Comparison of ENCODE assay signal across 26 cellular contexts in the genomic region with DNA sequence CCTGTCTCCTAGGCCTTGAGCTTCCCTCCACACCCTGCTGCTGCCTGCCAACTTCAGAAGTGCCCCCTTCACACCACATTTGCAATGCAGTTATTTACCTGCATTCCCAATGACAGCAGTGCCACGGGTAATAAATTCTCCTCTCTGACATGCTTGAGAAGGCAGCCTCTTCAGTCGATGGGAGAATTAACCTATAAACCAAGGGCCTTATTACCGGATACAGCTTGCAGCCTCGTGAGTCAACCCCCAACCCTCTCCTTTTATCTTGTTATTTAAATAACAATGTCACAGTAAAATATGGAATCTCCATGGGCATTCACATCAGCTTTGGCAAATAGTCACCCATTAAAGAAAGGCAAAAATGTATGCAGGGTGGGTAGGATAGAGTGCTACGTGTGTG. TPM values are rescaled to one million over a fixed set of nuclear protein-coding genes. Genes with fewer than 3 reads are reported as not detected.
DNase-seq lines count a peak whose midpoint lies in the region; TF ChIP-seq lines count a peak whose summit lies in the region.
"Had no signal": no experiment of that assay in that cellular context is flagged by ENCODE, and none has a peak within 500 bp of the region (broad histone marks: within the 10 kb centered on the region; RNA-seq: fewer than 3 reads in every experiment).

No MANE protein-coding gene starts in this region.

- H3K4me3 ChIP-seq in ovary = no peak overlapping the region
- H3K4me3 ChIP-seq: body of pancreas, colonic mucosa, GM23248 had no signal

- no peaks in the 10 kb centered on the region for H3K9me3 ChIP-seq in ovary
- H3K9me3 ChIP-seq: body of pancreas, colonic mucosa had no signal

- H3K27ac ChIP-seq in ovary = no peak overlapping the region
- H3K27ac ChIP-seq: body of pancreas, C4-2B, colonic mucosa, GM23248 had no signal

- TF ChIP-seq CTCF in ovary (IDR thresholded peaks at IDR 0.05) = no peak
- TF ChIP-seq CTCF in GM10266 (IDR thresholded peaks at IDR 0.05; ENCODE audit: control insufficient read depth, insufficient read depth, low read depth, missing control alignments) = no peak

- TF ChIP-seq POLR2A in ovary (IDR thresholded peaks at IDR 0.05) = no peak

- H3K4me1 ChIP-seq in ovary (ENCODE audit: insufficient read depth) = no peaks in the 10 kb centered on the region
- H3K4me1 ChIP-seq: body of pancreas, colonic mucosa had no signal

- no peaks in the 10 kb centered on the region for H3K36me3 ChIP-seq in ovary
- H3K36me3 ChIP-seq: colonic mucosa had no signal

- peak; percentile 61 for DNase-seq in DMS53 (lab: John Stamatoyannopoulos, UW)
- peak; percentile 43 for DNase-seq in NCI-H1436 (lab: John Stamatoyannopoulos, UW)
- peak; percentile 55 to 74 for DNase-seq in NCI-H526 (lab: John Stamatoyannopoulos, UW)
- peak; percentile 84 for DNase-seq in kidney tubule cell (ENCODE audit: low spot score)
- DNase-seq in stimulated activated CD4-positive, alpha-beta T cell treated with anti-CD3 and anti-CD28 coated beads, Interleukin-12 subunit alpha, Interleukin-12 subunit beta, amount 100 ng/mL, for 4 hours = no peak
- no peak for DNase-seq in ovary
- DNase-seq in GM10266 (ENCODE audit: extremely low spot score) = no peak
- DNase-seq in GM19240 (ENCODE audit: insufficient read length, low spot score) = no peak
- DNase-seq: activated CD8-positive, alpha-beta T cell treated with anti-CD3 and anti-CD28 coated beads, Interleukin-2, amount 10 ng/mL, durations not matched to agents 7 days and 5 days; activated T-cell treated with anti-CD3 and anti-CD28 coated beads, Interleukin-2, amount 50 U/mL, for 48 hours; body of pancreas; colonic mucosa; DND-41; GM23248; hippocampal formation; left cardiac atrium; MM.1S; SHP77 treated with DMSO at 0.1 percent for 48 hours; stimulated activated CD4-positive, alpha-beta T cell treated with anti-CD3 and anti-CD28 coated beads, Interleukin-15, amount 100 ng/mL, for 24 hours; stimulated activated naive CD4-positive, alpha-beta T cell treated with Interleukin-2 at 50 U/mL for 16 hours; trophoblast cell had no signal

- no peaks in the 10 kb centered on the region for H3K27me3 ChIP-seq in ovary
- H3K27me3 ChIP-seq: body of pancreas, colonic mucosa had no signal

- no peak for TF ChIP-seq EP300 in ovary (IDR thresholded peaks at IDR 0.05)

- 45 to 59% (median 48%) methylated on average over 5 of the region's 5 CpGs for WGBS in ovary, 3 donors

- intact Hi-C loops in ovary (cut with DNase I) = no loop called here

RNA-seq across cellular contexts. Expression of a gene that starts 34.7 kb away (rescaled TPM):
- total RNA-seq in ovary = 10 to 100 TPM in 1 of 7 donors, 1 to 10 TPM in 5, under 1 TPM in 1; 0.36 to 17.6 (median 1.9) TPM
- 10 to 100 TPM in 1 of 2 donors, 1 to 10 TPM in 1; 1.0 to 19.8 TPM for polyA plus RNA-seq in ovary
- total RNA-seq: activated CD8-positive, alpha-beta T cell treated with anti-CD3 and anti-CD28 coated beads, Interleukin-2, amount 10 ng/mL, durations not matched to agents 7 days and 5 days; endothelial cell of umbilical vein; fibroblast of villous mesenchyme; GM23248; OCI-LY7; T-helper 1 cell treated with Interleukin-12 subunit alpha and Interleukin-12 subunit beta and Interleukin-4 antibody, amounts not matched to agents 30 ng/mL and 1 ng/mL, for 36 hours had no signal
- polyA plus RNA-seq: endothelial cell of umbilical vein, GM23248 had no signal

Comparison
In these comparisons a context has a peak if more than half of its experiments do, and no peak if none do; other contexts are left out.
1. DNase-seq: peak in DMS53 (single experiment), NCI-H1436 (single experiment), NCI-H526 (2 of 2) and kidney tubule cell (single experiment); none in stimulated activated CD4-positive, alpha-beta T cell treated with anti-CD3 and anti-CD28 coated beads, Interleukin-12 subunit alpha, Interleukin-12 subunit beta, amount 100 ng/mL, for 4 hours (single experiment), ovary (0 of 5), GM10266 (single experiment) and GM19240 (single experiment).